In genomic region chr14:58716706-58717105, GRCh38 we compare ENCODE assay signal across 31 cellular contexts.
DNase-seq lines count a peak whose midpoint lies in the region; ATAC-seq, FAIRE-seq and TF ChIP-seq lines count a peak whose summit lies in the region.
"Had no signal": no experiment of that assay in that cellular context is flagged by ENCODE, and none has a peak within 500 bp of the region (broad histone marks: within the 10 kb centered on the region; RNA-seq: fewer than 3 reads in every experiment).

No MANE protein-coding gene starts in this region.

- TF ChIP-seq EP300 in suprapubic skin (IDR thresholded peaks at IDR 0.05) = no peak

- H3K4me1 Mint-ChIP-seq in HFFc6 (ENCODE audit: low read depth) = peaks cover 28% of the 10 kb centered on the region
- H3K4me1 Mint-ChIP-seq in astrocyte (ENCODE audit: low read depth, unreplicated experiment) = peaks cover 25% of the 10 kb centered on the region
- H3K4me1 Mint-ChIP-seq in natural killer cell = no peaks in the 10 kb centered on the region

- H3K9me3 ChIP-seq in astrocyte (ENCODE audit: insufficient read depth, low read depth, low read length) (no peaks in the 10 kb centered on the region), suprapubic skin (no peaks in the 10 kb centered on the region)
- H3K9me3 ChIP-seq: gastrocnemius medialis, testis, uterus had no signal

- peak overlapping the region; percentile 39 for H2AFZ ChIP-seq in astrocyte (ENCODE audit: low read depth, low read length)

- H3K27ac Mint-ChIP-seq in HFFc6 = peak overlapping the region; percentile 14; the same call in 1 of the 2 replicates
- no peak overlapping the region for H3K27ac Mint-ChIP-seq in astrocyte (ENCODE audit: unreplicated experiment)
- H3K27ac Mint-ChIP-seq in natural killer cell = no peak overlapping the region
- H3K27ac Mint-ChIP-seq: activated CD4-positive, alpha-beta T cell treated with anti-CD3 and anti-CD28 coated beads, Interleukin-2, amount 10 ng/mL, durations not matched to agents 24 days and 14 days; activated T-cell treated with anti-CD3 and anti-CD28 coated beads, Interleukin-2, amount 50 U/mL, for 24 hours; CD4-positive, alpha-beta memory T cell; effector memory CD8-positive, alpha-beta T cell; natural killer cell treated with Interleukin-12 subunit alpha and Interleukin-12 subunit beta and Interleukin-15 and Interleukin-18, amount 100 ng/mL, for 72 hours; stimulated activated naive B cell treated with anti-CD40 and anti-IgM and Interleukin-4, amounts not matched to agents 10 μg/mL and 1 μg/mL and 100 μg/mL, for 72 hours had no signal

- no peaks in the 10 kb centered on the region for H4K20me1 ChIP-seq in astrocyte (ENCODE audit: insufficient read depth, low read length)

- H3K27ac ChIP-seq in astrocyte (ENCODE audit: low read depth, low read length) = no peak overlapping the region
- peak overlapping the region; percentile 68 for H3K27ac ChIP-seq in urinary bladder (ENCODE audit: low read depth)
- H3K27ac ChIP-seq in suprapubic skin = no peak overlapping the region
- H3K27ac ChIP-seq: gastrocnemius medialis, testis had no signal

- H3K9me3 Mint-ChIP-seq in HFFc6 = no peaks in the 10 kb centered on the region
- H3K9me3 Mint-ChIP-seq in astrocyte (ENCODE audit: unreplicated experiment) = no peaks in the 10 kb centered on the region
- peaks cover 0 to 2% of the 10 kb centered on the region in 2 donors for H3K9me3 Mint-ChIP-seq in natural killer cell
- H3K9me3 Mint-ChIP-seq: activated T-cell treated with anti-CD3 and anti-CD28 coated beads, Interleukin-2, amount 50 U/mL, for 24 hours; natural killer cell treated with Interleukin-12 subunit alpha and Interleukin-12 subunit beta and Interleukin-15 and Interleukin-18, amount 100 ng/mL, for 72 hours had no signal

- no peak for TF ChIP-seq POLR2A in suprapubic skin (IDR thresholded peaks at IDR 0.05)

- H3K4me1 ChIP-seq in astrocyte (ENCODE audit: insufficient read depth, low read length) (peaks cover 4% of the 10 kb centered on the region), urinary bladder (ENCODE audit: insufficient read depth) (no peaks in the 10 kb centered on the region), suprapubic skin (no peaks in the 10 kb centered on the region)
- H3K4me1 ChIP-seq: testis, uterus had no signal

- intact Hi-C loops in natural killer cell (cut with micrococcal nuclease) = no loop called here

- no peak overlapping the region for H3K9ac ChIP-seq in astrocyte (ENCODE audit: low read length)

- peak; percentile 20 for FAIRE-seq in astrocyte (lab: Jason Lieb, UNC)
- FAIRE-seq: GM12878 had no signal

- DNase-seq in HFFc6 (no peak), astrocyte (ENCODE audit: low read depth) (no peak), iris pigment epithelial cell (ENCODE audit: low read depth) (peak; percentile 38), suprapubic skin (ENCODE audit: low spot score in 2 of 2) (no peak), natural killer cell (no peak)
- DNase-seq in stimulated activated CD4-positive, alpha-beta T cell treated with anti-CD3 and anti-CD28 coated beads, Interleukin-2, amount 100 ng/mL, for 48 hours = no peak
- DNase-seq: activated CD4-positive, alpha-beta T cell treated with anti-CD3 and anti-CD28 coated beads, Interleukin-2, amount 10 ng/mL, durations not matched to agents 24 days and 14 days; activated T-cell treated with anti-CD3 and anti-CD28 coated beads, Interleukin-2, amount 50 U/mL, for 24 hours; CD4-positive, alpha-beta memory T cell; cortex of kidney; effector memory CD8-positive, alpha-beta T cell; EL; erythroblast; gastrocnemius medialis; hypothalamus; islet precursor cell; left ventricle myocardium superior; MM.1S; NCI-H1417 treated with DMSO at 0.1 percent for 48 hours; NCI-H2081 treated with DMSO at 0.1 percent for 48 hours; NCI-H345; retina; stimulated activated CD4-positive, alpha-beta T cell treated with anti-CD3 and anti-CD28 coated beads, Interleukin-12 subunit alpha, Interleukin-12 subunit beta, amount 100 ng/mL, for 4 hours; stimulated activated naive B cell treated with anti-CD40 and anti-IgM and Interleukin-4, amounts not matched to agents 10 μg/mL and 1 μg/mL and 100 μg/mL, for 72 hours; testis; uterus had no signal

- TF ChIP-seq CTCF in HFFc6 (IDR thresholded peaks at IDR 0.05) = no peak
- no peak for TF ChIP-seq CTCF in astrocyte (IDR thresholded peaks at IDR 0.05; ENCODE audit: insufficient read depth, low read depth, low read length)
- no peak for TF ChIP-seq CTCF in suprapubic skin (IDR thresholded peaks at IDR 0.05)
- no peak for TF ChIP-seq CTCF in natural killer cell (IDR thresholded peaks at IDR 0.05)

- 74% methylated on average over 6 of the region's 6 CpGs for WGBS in urinary bladder
- WGBS in suprapubic skin = 75% methylated on average over 6 of the region's 6 CpGs

- H3K4me2 ChIP-seq in astrocyte (ENCODE audit: low read length) = peak overlapping the region; percentile 23

- peaks cover 2% of the 10 kb centered on the region; the same call in 1 of the 2 replicates for H3K27me3 Mint-ChIP-seq in HFFc6 (ENCODE audit: insufficient read depth)
- no peaks in the 10 kb centered on the region for H3K27me3 Mint-ChIP-seq in astrocyte (ENCODE audit: low read depth, unreplicated experiment)
- no peaks in the 10 kb centered on the region for H3K27me3 Mint-ChIP-seq in natural killer cell (ENCODE audit: low read depth in 2 of 2)
- H3K27me3 Mint-ChIP-seq: activated CD4-positive, alpha-beta T cell treated with anti-CD3 and anti-CD28 coated beads, Interleukin-2, amount 10 ng/mL, durations not matched to agents 24 days and 14 days; activated T-cell treated with anti-CD3 and anti-CD28 coated beads, Interleukin-2, amount 50 U/mL, for 24 hours; stimulated activated naive B cell treated with anti-CD40 and anti-IgM and Interleukin-4, amounts not matched to agents 10 μg/mL and 1 μg/mL and 100 μg/mL, for 72 hours had no signal

- H3K79me2 ChIP-seq in astrocyte (ENCODE audit: insufficient read depth, low read length) = no peaks in the 10 kb centered on the region

- H3K4me3 ChIP-seq in astrocyte (ENCODE audit: insufficient read depth, low read depth, low read length) (no peak overlapping the region), urinary bladder (ENCODE audit: low read depth, low read length) (peak overlapping the region; percentile 14), suprapubic skin (no peak overlapping the region)
- H3K4me3 ChIP-seq: gastrocnemius medialis, GM12878, testis, uterus had no signal

- H3K36me3 ChIP-seq in astrocyte (ENCODE audit: insufficient read depth, low read length) (no peaks in the 10 kb centered on the region), urinary bladder (ENCODE audit: insufficient read depth) (no peaks in the 10 kb centered on the region), suprapubic skin (no peaks in the 10 kb centered on the region)
- H3K36me3 ChIP-seq: gastrocnemius medialis, uterus had no signal

- H3K4me3 Mint-ChIP-seq in HFFc6 = peak overlapping the region; percentile 68
- H3K4me3 Mint-ChIP-seq in astrocyte (ENCODE audit: unreplicated experiment) = no peak overlapping the region
- H3K4me3 Mint-ChIP-seq in natural killer cell = no peak overlapping the region
- H3K4me3 Mint-ChIP-seq: activated CD4-positive, alpha-beta T cell treated with anti-CD3 and anti-CD28 coated beads, Interleukin-2, amount 10 ng/mL, durations not matched to agents 24 days and 14 days; activated T-cell treated with anti-CD3 and anti-CD28 coated beads, Interleukin-2, amount 50 U/mL, for 24 hours; brain; natural killer cell treated with Interleukin-12 subunit alpha and Interleukin-12 subunit beta and Interleukin-15 and Interleukin-18, amount 100 ng/mL, for 72 hours; stimulated activated naive B cell treated with anti-CD40 and anti-IgM and Interleukin-4, amounts not matched to agents 10 μg/mL and 1 μg/mL and 100 μg/mL, for 72 hours had no signal

- H3K27me3 ChIP-seq in astrocyte (ENCODE audit: insufficient read depth, low read length) = no peaks in the 10 kb centered on the region
- no peaks in the 10 kb centered on the region for H3K27me3 ChIP-seq in suprapubic skin
- H3K27me3 ChIP-seq: gastrocnemius medialis, testis, uterus had no signal

- H3K36me3 Mint-ChIP-seq in HFFc6 (ENCODE audit: low read depth) = peaks cover 4% of the 10 kb centered on the region; the same call in 1 of the 2 replicates
- H3K36me3 Mint-ChIP-seq in astrocyte (ENCODE audit: low read depth, unreplicated experiment) = no peaks in the 10 kb centered on the region
- H3K36me3 Mint-ChIP-seq in natural killer cell = no peaks in the 10 kb centered on the region
- H3K36me3 Mint-ChIP-seq: brain; CD4-positive, alpha-beta memory T cell; natural killer cell treated with Interleukin-12 subunit alpha and Interleukin-12 subunit beta and Interleukin-15 and Interleukin-18, amount 100 ng/mL, for 72 hours had no signal

- no peak for ATAC-seq in natural killer cell
- ATAC-seq: effector memory CD8-positive, alpha-beta T cell; gastrocnemius medialis; left ventricle myocardium superior; natural killer cell treated with Interleukin-12 subunit alpha and Interleukin-12 subunit beta and Interleukin-15 and Interleukin-18, amount 100 ng/mL, for 72 hours; Right ventricle myocardium inferior; stimulated activated naive B cell treated with anti-CD40 and anti-IgM and Interleukin-4, amounts not matched to agents 10 μg/mL and 1 μg/mL and 100 μg/mL, for 72 hours had no signal
